3 cellular contexts compared by ENCODE assay signal in the genomic region with DNA sequence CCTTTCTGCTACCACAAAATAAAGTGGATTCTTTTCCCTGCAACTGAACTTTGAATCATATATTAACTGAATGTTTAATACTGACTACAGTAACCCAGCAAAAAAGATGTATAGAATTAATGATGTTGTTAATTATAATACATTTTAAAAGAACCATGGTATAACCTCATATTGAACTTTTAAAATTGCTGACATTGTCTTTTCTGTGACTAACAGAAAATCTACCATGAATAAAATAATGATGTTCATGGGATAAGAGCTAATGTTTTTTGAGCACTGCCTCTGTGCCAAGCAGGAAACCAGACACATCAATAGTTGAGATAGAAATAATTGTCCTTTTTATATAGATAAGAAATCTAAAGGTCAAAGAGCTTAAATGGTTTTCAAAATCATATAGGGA.
TF ChIP-seq lines count a peak whose summit lies in the region.

No MANE protein-coding gene starts in this region.

TF ChIP-seq in A549, 52 proteins besides CTCF, POLR2A, EP300 and RAD21:
- peak; percentile 85 for TF ChIP-seq MAFK (IDR thresholded peaks at IDR 0.05; ENCODE audit: partially characterized antibody)
- no peak for TF ChIP-seq USF2 (IDR thresholded peaks at IDR 0.05)
- TF ChIP-seq HDAC2 (IDR thresholded peaks at IDR 0.05) = no peak

TF ChIP-seq in IMR-90, 13 proteins besides CTCF, POLR2A, EP300 and RAD21:
- TF ChIP-seq CEBPB (IDR thresholded peaks at IDR 0.05; ENCODE audit: low read depth, low read length) (no peak), MAFK (IDR thresholded peaks at IDR 0.05; ENCODE audit: low read depth, low read length) (peak; percentile 91)

TF ChIP-seq in H1, 55 proteins besides CTCF, POLR2A, EP300 and RAD21:
- TF ChIP-seq SP1 (IDR thresholded peaks at IDR 0.05; ENCODE audit: low read depth, low read length) = no peak
- no peak for TF ChIP-seq YY1 (IDR thresholded peaks at IDR 0.05; ENCODE audit: low read depth, low read length)
- no peak for TF ChIP-seq KDM5A (IDR thresholded peaks at IDR 0.05; ENCODE audit: low read length)
- TF ChIP-seq ZNF274 (IDR thresholded peaks at IDR 0.05; ENCODE audit: borderline replicate concordance, extremely low read depth, low read length) = no peak
- no peak for TF ChIP-seq KDM1A (IDR thresholded peaks at IDR 0.05; ENCODE audit: borderline replicate concordance, low read length)
- TF ChIP-seq MAFK (IDR thresholded peaks at IDR 0.05; ENCODE audit: low read depth, low read length) = peak; percentile 59; the same call in 1 of the 2 replicates
- no peak for TF ChIP-seq JUND (IDR thresholded peaks at IDR 0.05; ENCODE audit: low read length)
